ENCODE assay signal across 8 cellular contexts in the genomic region with DNA sequence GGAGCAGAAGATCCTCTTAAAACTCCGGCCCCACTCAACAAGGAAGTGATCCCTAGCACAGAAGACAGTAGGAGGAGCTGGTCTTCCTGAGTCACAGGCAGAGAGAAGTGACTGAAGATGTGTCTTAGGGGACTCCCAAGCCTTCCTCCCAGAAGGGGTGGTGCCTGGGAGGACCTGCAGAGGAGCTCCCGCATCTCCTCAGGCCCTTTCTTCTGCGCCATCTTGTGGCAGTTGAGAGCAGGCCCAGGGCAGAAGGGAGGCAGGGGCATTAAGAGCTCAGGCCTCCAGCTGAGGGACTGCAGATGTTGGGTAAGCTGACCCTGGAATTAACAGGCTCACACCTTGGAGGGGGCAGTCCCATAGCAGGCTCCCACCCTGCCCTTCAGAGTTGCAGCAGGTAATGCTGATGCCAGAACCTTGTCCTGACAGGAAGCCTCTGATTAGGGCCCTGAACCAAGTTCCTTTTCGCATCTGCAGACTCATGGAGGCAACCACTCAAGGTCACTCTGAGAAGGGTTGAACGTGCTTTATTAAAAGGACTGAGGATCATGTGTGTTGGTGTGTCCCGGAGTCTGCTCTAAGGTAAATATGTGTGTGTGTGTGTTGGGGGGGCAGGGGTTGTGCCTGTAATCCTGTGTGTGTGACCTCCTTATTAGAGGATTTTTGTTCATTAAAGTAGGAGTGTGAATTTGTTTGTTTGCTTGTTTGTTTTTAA.
DNase-seq lines count a peak whose midpoint lies in the region; ATAC-seq lines count a peak whose summit lies in the region.
"Not testable (repeated sequence)": the region's sequence is repeated elsewhere in the genome, so short reads cannot be mapped to it uniquely, and the experiment has no call there.

No MANE protein-coding gene starts in this region.

- peaks cover 38% of the 10 kb centered on the region for H3K4me1 Mint-ChIP-seq in T-helper 1 cell treated with Interleukin-12 subunit alpha and Interleukin-12 subunit beta and Interleukin-4 antibody, amounts not matched to agents 30 μg/mL and 1 μg/mL, for 36 hours (ENCODE audit: low read depth)

- not testable (repeated sequence) for H3K27me3 Mint-ChIP-seq in T-helper 1 cell treated with Interleukin-12 subunit alpha and Interleukin-12 subunit beta and Interleukin-4 antibody, amounts not matched to agents 30 μg/mL and 1 μg/mL, for 36 hours (ENCODE audit: low read depth)

- in situ Hi-C loops in Caki2 (cut with HindIII; ENCODE audit: low pct_unique_long_range_greater_than_20kb, low sequenced_read_pairs) = not testable (repeated sequence)
- in situ Hi-C loops in KBM-7 (cut with MboI; ENCODE audit: low pct_unique_long_range_greater_than_20kb, low sequenced_read_pairs) = loop anchor here (25.0 kb wide), 2 partner anchors 238 to 438 kb away; a partner anchor contains a TSS

- intact Hi-C loops in right cardiac atrium (cut with DNase I) = not testable (repeated sequence)

- not testable (repeated sequence) for H3K9me3 ChIP-seq in right cardiac atrium (ENCODE audit: control insufficient read depth, low read length)

- H3K36me3 Mint-ChIP-seq in T-helper 1 cell treated with Interleukin-12 subunit alpha and Interleukin-12 subunit beta and Interleukin-4 antibody, amounts not matched to agents 30 μg/mL and 1 μg/mL, for 36 hours (ENCODE audit: low read depth) = not testable (repeated sequence)
- peaks cover 4 to 16% of the 10 kb centered on the region in 2 donors for H3K36me3 Mint-ChIP-seq in activated naive CD4-positive, alpha-beta T cell treated with anti-CD3 and anti-CD28 coated beads, Interleukin-2, amount 50 U/mL, for 72 hours

- not testable (repeated sequence) for H3K27ac ChIP-seq in right cardiac atrium (ENCODE audit: low read length)

- not testable (repeated sequence) for H3K9me3 Mint-ChIP-seq in T-helper 1 cell treated with Interleukin-12 subunit alpha and Interleukin-12 subunit beta and Interleukin-4 antibody, amounts not matched to agents 30 μg/mL and 1 μg/mL, for 36 hours; activated naive CD4-positive, alpha-beta T cell treated with anti-CD3 and anti-CD28 coated beads, Interleukin-2, amount 50 U/mL, for 72 hours

- not testable (repeated sequence) for H3K27me3 ChIP-seq in right cardiac atrium (ENCODE audit: control insufficient read depth, insufficient read depth)

- peak overlapping the region; percentile 87 for H3K4me3 Mint-ChIP-seq in T-helper 1 cell treated with Interleukin-12 subunit alpha and Interleukin-12 subunit beta and Interleukin-4 antibody, amounts not matched to agents 30 μg/mL and 1 μg/mL, for 36 hours

- DNase-seq in Caki2 (ENCODE audit: low read depth) (peak; percentile 84), KBM-7 (peak; percentile 86), right cardiac atrium (peak in 2 of 3 donors; percentile 34 to 66)
- DNase-seq in activated naive CD4-positive, alpha-beta T cell treated with anti-CD3 and anti-CD28 coated beads, Interleukin-2, amount 50 U/mL, for 72 hours (ENCODE audit: low spot score in 2 of 2) = peak in 1 of 2 donors; percentile 54
- peak; percentile 60 for DNase-seq in stimulated activated CD4-positive, alpha-beta T cell treated with anti-CD3 and anti-CD28 coated beads, Interleukin-4, amount 100 ng/mL, for 1 hour

- 61% methylated on average over 6 of the region's 6 CpGs for WGBS in right cardiac atrium

- not testable (repeated sequence) for H3K4me1 ChIP-seq in right cardiac atrium (ENCODE audit: control insufficient read depth, insufficient read depth, low read length)

- H3K27ac Mint-ChIP-seq in T-helper 1 cell treated with Interleukin-12 subunit alpha and Interleukin-12 subunit beta and Interleukin-4 antibody, amounts not matched to agents 30 μg/mL and 1 μg/mL, for 36 hours = peak overlapping the region; percentile 90
- H3K27ac Mint-ChIP-seq in activated naive CD4-positive, alpha-beta T cell treated with anti-CD3 and anti-CD28 coated beads, Interleukin-2, amount 50 U/mL, for 72 hours = peak overlapping the region; percentile 94 to 98

- ATAC-seq in GM19035 (IDR thresholded peaks at IDR 0.05; ENCODE audit: unreplicated experiment) (peak; percentile 88), HG02759 (IDR thresholded peaks at IDR 0.05; ENCODE audit: unreplicated experiment) (peak; percentile 75), right cardiac atrium (peak; percentile 43 to 49)
- ATAC-seq in activated naive CD4-positive, alpha-beta T cell treated with anti-CD3 and anti-CD28 coated beads, Interleukin-2, amount 50 U/mL, for 72 hours = peak; percentile 72 to 85

- not testable (repeated sequence) for H3K4me3 ChIP-seq in right cardiac atrium (ENCODE audit: low read length)
